ENCODE assay signal across 17 cellular contexts in genomic region chr1:19072285-19072981, GRCh38.
DNase-seq lines count a peak whose midpoint lies in the region; ATAC-seq, FAIRE-seq and TF ChIP-seq lines count a peak whose summit lies in the region.
"Had no signal": no experiment of that assay in that cellular context is flagged by ENCODE, and none has a peak within 500 bp of the region (broad histone marks: within the 10 kb centered on the region; RNA-seq: fewer than 3 reads in every experiment).

No MANE protein-coding gene starts in this region.

- no peak for TF ChIP-seq EP300 in HepG2 (IDR thresholded peaks at IDR 0.05; ENCODE audit: low read depth in 2 of 2, low read length in 2 of 2)
- TF ChIP-seq EP300 in HepG2 (CRISPR knock-in tag; IDR thresholded peaks at IDR 0.05; ENCODE audit: borderline replicate concordance) = no peak

- H4K20me1 ChIP-seq in HepG2 (ENCODE audit: insufficient read depth, low read length) = no peaks in the 10 kb centered on the region

- peaks cover 62% of the 10 kb centered on the region for H3K4me1 Mint-ChIP-seq in activated CD4-positive, alpha-beta memory T cell treated with anti-CD3 and anti-CD28 coated beads for 36 hours (ENCODE audit: low read depth)

- no peak for FAIRE-seq in HepG2 (lab: Jason Lieb, UNC)

- ATAC-seq in left ventricle myocardium superior = no peak
- no peak for ATAC-seq in HepG2
- no peak for ATAC-seq in GM19328 (IDR thresholded peaks at IDR 0.05; ENCODE audit: unreplicated experiment)
- ATAC-seq: CD8-positive, alpha-beta T cell had no signal

- peak; percentile 27 for DNase-seq in left ventricle myocardium superior
- DNase-seq in left ventricle myocardium inferior = no peak
- no peak for DNase-seq in activated CD4-positive, alpha-beta memory T cell treated with anti-CD3 and anti-CD28 coated beads for 36 hours
- no peak for DNase-seq in HepG2 (ENCODE audit: low spot score)
- DNase-seq in KG1 (lab: John Stamatoyannopoulos, UW) = no peak
- DNase-seq in COLO668 (lab: John Stamatoyannopoulos, UW; ENCODE audit: unreplicated experiment) = no peak
- no peak for DNase-seq in MG63
- DNase-seq: AML-193; CD8-positive, alpha-beta T cell; DND-41; GDM1; NCI-H1436 treated with DMSO at 0.1 percent for 48 hours; NCI-H2081 treated with DMSO at 0.1 percent for 48 hours; NCI-H2227 treated with DMSO at 0.1 percent for 48 hours; NCI-H526 had no signal

- BruUV-seq in HepG2 (replicated peaks; lab: Mats Ljungman, UMichigan) = no TSS peak

- no peak overlapping the region for H2AFZ ChIP-seq in HepG2 (ENCODE audit: low read length)

- H3K79me2 ChIP-seq in HepG2 (ENCODE audit: insufficient read depth, low read length) = no peaks in the 10 kb centered on the region

- no peak overlapping the region for H3K4me2 ChIP-seq in HepG2 (ENCODE audit: low read depth, low read length)

- in situ Hi-C loops in HepG2 (cut with HindIII; ENCODE audit: extremely low pct_ligation_motif_present, low pct_unique_long_range_greater_than_20kb) = no loop called here

- intact Hi-C loops in left ventricle myocardium superior (cut with micrococcal nuclease) = no loop called here
- intact Hi-C loops in left ventricle myocardium inferior (cut with micrococcal nuclease) = no loop called here
- intact Hi-C loops in activated CD4-positive, alpha-beta memory T cell treated with anti-CD3 and anti-CD28 coated beads for 36 hours (cut with micrococcal nuclease) = loop anchor here (5.0 kb wide), 1 partner anchor 165 kb away; no protein-coding TSS in a partner anchor
- intact Hi-C loops in HepG2 (cut with micrococcal nuclease; ENCODE audit: unreplicated experiment) = no loop called here

- H3K27me3 ChIP-seq in left ventricle myocardium inferior (ENCODE audit: low read depth) (no peaks in the 10 kb centered on the region), HepG2 (ENCODE audit: control insufficient read depth in 1 of 2, insufficient read depth in 2 of 2, low read length in 2 of 2) (peaks cover 0 to 8% of the 10 kb centered on the region in 2 experiments; a peak in 2 of 5 replicates), MG63 (no peaks in the 10 kb centered on the region)

- POLR2A ChIA-PET in activated CD4-positive, alpha-beta memory T cell treated with anti-CD3 and anti-CD28 coated beads for 36 hours (lab: Charles Lee) = interaction anchor here (0.8 kb wide), 1 partner anchor 15 kb away, joined by 3 read pairs; no protein-coding TSS in a partner anchor
- POLR2A ChIA-PET in HepG2 (lab: Yijun Ruan, JAX) = interaction anchor here (0.9 kb wide), 1 partner anchor 61 kb away, joined by 3 read pairs; no protein-coding TSS in a partner anchor

- H3K36me3 Mint-ChIP-seq in activated CD4-positive, alpha-beta memory T cell treated with anti-CD3 and anti-CD28 coated beads for 36 hours = peaks cover 38% of the 10 kb centered on the region

- TF ChIP-seq POLR2A in HepG2 (IDR thresholded peaks at IDR 0.05; ENCODE audit: insufficient read depth in 1 of 2, low read depth in 2 of 2, low read length in 2 of 2) = no peak

- H3K9ac ChIP-seq in HepG2 (ENCODE audit: insufficient read depth, low read depth, low read length) = no peak overlapping the region

- CTCF ChIA-PET in activated CD4-positive, alpha-beta memory T cell treated with anti-CD3 and anti-CD28 coated beads for 36 hours (lab: Charles Lee) = interaction anchor here (0.6 to 11.0 kb wide), 7 partner anchors 41 to 463 kb away, joined by 3 to 144 read pairs (median 3); partner anchors contain the start of gene ALDH4A1
- CTCF ChIA-PET in HepG2 (lab: Yijun Ruan, JAX; ENCODE audit: low intra/inter-chr PET ratio, low total read pairs) = no interaction called here

- no peaks in the 10 kb centered on the region for H3K9me3 ChIP-seq in left ventricle myocardium inferior (replicated peaks)
- no peaks in the 10 kb centered on the region for H3K9me3 ChIP-seq in HepG2 (ENCODE audit: low read length)
- no peaks in the 10 kb centered on the region for H3K9me3 ChIP-seq in MG63
- H3K9me3 ChIP-seq: HAP-1 had no signal

- peaks cover 49% of the 10 kb centered on the region for H3K36me3 ChIP-seq in left ventricle myocardium inferior
- H3K36me3 ChIP-seq in HepG2 (replicated peaks in 1 of 2; ENCODE audit: control insufficient read depth in 1 of 2, insufficient read depth in 2 of 2, low read length in 2 of 2) = peaks cover 35 to 41% of the 10 kb centered on the region in 2 experiments; a peak in 4 of 5 replicates
- peaks cover 43% of the 10 kb centered on the region for H3K36me3 ChIP-seq in MG63

- H3K4me3 ChIP-seq in left ventricle myocardium inferior = no peak overlapping the region
- H3K4me3 ChIP-seq in HepG2 (replicated peaks in 1 of 3; ENCODE audit: insufficient read depth in 1 of 3, low read depth in 2 of 3, low read length in 3 of 3) = no peak overlapping the region
- H3K4me3 ChIP-seq in MG63 = no peak overlapping the region
- H3K4me3 ChIP-seq: HAP-1 had no signal

- H3K4me3 Mint-ChIP-seq in activated CD4-positive, alpha-beta memory T cell treated with anti-CD3 and anti-CD28 coated beads for 36 hours = no peak overlapping the region
- H3K4me3 Mint-ChIP-seq: CD8-positive, alpha-beta T cell had no signal

- TF ChIP-seq RAD21 in HepG2 (CRISPR knock-in tag; IDR thresholded peaks at IDR 0.05) = no peak

- H3K27me3 Mint-ChIP-seq in activated CD4-positive, alpha-beta memory T cell treated with anti-CD3 and anti-CD28 coated beads for 36 hours = no peaks in the 10 kb centered on the region

- H3K4me1 ChIP-seq in left ventricle myocardium inferior (peaks cover 50% of the 10 kb centered on the region), HepG2 (ENCODE audit: insufficient read depth, low read length) (peaks cover 36% of the 10 kb centered on the region)
- H3K4me1 ChIP-seq: HAP-1 had no signal

- H3K27ac Mint-ChIP-seq in activated CD4-positive, alpha-beta memory T cell treated with anti-CD3 and anti-CD28 coated beads for 36 hours = peak overlapping the region; percentile 1

- TF ChIP-seq CTCF in left ventricle myocardium inferior (IDR thresholded peaks at IDR 0.05; ENCODE audit: borderline replicate concordance) = no peak
- no peak for TF ChIP-seq CTCF in HepG2 (CRISPR knock-in tag; IDR thresholded peaks at IDR 0.05)

- H3K27ac ChIP-seq in left ventricle myocardium inferior (replicated peaks) (no peak overlapping the region), HepG2 (ENCODE audit: extremely low read length, insufficient read depth, low read length) (no peak overlapping the region)

- no peaks in the 10 kb centered on the region for H3K9me3 Mint-ChIP-seq in activated CD4-positive, alpha-beta memory T cell treated with anti-CD3 and anti-CD28 coated beads for 36 hours
- H3K9me3 Mint-ChIP-seq: CD8-positive, alpha-beta T cell had no signal

- 78% methylated on average over 7 of the region's 12 CpGs for WGBS in HepG2 (ENCODE audit: low lambda C conversion rate)

TF ChIP-seq in HepG2, 621 proteins besides CTCF, POLR2A, EP300 and RAD21:
- TF ChIP-seq DZIP1 (CRISPR knock-in tag; IDR thresholded peaks at IDR 0.05) = no peak
- peak; percentile 87 for TF ChIP-seq ZNF770 (CRISPR knock-in tag; IDR thresholded peaks at IDR 0.05)
- no peak for TF ChIP-seq ZNF143 (CRISPR knock-in tag; IDR thresholded peaks at IDR 0.05)
- TF ChIP-seq DNMT1 (CRISPR knock-in tag; IDR thresholded peaks at IDR 0.05) = no peak
- TF ChIP-seq ZBTB34 (CRISPR knock-in tag; IDR thresholded peaks at IDR 0.05) = no peak
